1 cellular context compared by ENCODE assay signal in the genomic region with DNA sequence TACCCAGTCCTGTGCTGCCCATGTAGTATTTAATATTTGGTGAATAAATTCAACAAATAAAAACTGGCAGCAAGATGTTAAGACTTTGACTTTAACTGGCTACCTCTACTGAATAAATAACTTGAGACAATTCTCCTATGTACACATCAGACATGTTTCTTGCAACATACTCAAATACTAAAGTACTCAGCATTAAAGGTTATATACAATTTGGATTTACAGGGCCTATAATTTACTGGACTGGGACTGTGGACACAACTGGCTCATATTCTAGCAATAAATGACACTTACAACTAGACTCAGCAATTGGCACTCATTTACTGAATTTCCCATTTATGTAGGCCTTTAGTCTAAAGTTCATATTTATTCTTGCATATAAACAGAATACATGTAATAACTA.
TF ChIP-seq lines count a peak whose summit lies in the region.

No MANE protein-coding gene starts in this region.

TF ChIP-seq in GM23338, 12 proteins besides CTCF, POLR2A, EP300 and RAD21 (continued from another document):
- TF ChIP-seq ZNF462 (CRISPR knock-in tag; IDR thresholded peaks at IDR 0.05) (no peak), POLR2AphosphoS5 (IDR thresholded peaks at IDR 0.05; ENCODE audit: low read depth) (no peak), EZH2 (IDR thresholded peaks at IDR 0.05; ENCODE audit: low read depth, unreplicated experiment) (no peak), ZNF331 (CRISPR knock-in tag; IDR thresholded peaks at IDR 0.05; ENCODE audit: low read depth) (no peak), CREB1 (CRISPR knock-in tag; IDR thresholded peaks at IDR 0.05; ENCODE audit: low read depth) (no peak), NANOG (IDR thresholded peaks at IDR 0.05; ENCODE audit: borderline replicate concordance) (no peak), STAT1 (IDR thresholded peaks at IDR 0.05; ENCODE audit: unreplicated experiment) (no peak)
- TF ChIP-seq, protein P1, sequence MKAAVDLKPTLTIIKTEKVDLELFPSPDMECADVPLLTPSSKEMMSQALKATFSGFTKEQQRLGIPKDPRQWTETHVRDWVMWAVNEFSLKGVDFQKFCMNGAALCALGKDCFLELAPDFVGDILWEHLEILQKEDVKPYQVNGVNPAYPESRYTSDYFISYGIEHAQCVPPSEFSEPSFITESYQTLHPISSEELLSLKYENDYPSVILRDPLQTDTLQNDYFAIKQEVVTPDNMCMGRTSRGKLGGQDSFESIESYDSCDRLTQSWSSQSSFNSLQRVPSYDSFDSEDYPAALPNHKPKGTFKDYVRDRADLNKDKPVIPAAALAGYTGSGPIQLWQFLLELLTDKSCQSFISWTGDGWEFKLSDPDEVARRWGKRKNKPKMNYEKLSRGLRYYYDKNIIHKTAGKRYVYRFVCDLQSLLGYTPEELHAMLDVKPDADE (IDR thresholded peaks at IDR 0.05) = no peak
- TF ChIP-seq, protein P2, sequence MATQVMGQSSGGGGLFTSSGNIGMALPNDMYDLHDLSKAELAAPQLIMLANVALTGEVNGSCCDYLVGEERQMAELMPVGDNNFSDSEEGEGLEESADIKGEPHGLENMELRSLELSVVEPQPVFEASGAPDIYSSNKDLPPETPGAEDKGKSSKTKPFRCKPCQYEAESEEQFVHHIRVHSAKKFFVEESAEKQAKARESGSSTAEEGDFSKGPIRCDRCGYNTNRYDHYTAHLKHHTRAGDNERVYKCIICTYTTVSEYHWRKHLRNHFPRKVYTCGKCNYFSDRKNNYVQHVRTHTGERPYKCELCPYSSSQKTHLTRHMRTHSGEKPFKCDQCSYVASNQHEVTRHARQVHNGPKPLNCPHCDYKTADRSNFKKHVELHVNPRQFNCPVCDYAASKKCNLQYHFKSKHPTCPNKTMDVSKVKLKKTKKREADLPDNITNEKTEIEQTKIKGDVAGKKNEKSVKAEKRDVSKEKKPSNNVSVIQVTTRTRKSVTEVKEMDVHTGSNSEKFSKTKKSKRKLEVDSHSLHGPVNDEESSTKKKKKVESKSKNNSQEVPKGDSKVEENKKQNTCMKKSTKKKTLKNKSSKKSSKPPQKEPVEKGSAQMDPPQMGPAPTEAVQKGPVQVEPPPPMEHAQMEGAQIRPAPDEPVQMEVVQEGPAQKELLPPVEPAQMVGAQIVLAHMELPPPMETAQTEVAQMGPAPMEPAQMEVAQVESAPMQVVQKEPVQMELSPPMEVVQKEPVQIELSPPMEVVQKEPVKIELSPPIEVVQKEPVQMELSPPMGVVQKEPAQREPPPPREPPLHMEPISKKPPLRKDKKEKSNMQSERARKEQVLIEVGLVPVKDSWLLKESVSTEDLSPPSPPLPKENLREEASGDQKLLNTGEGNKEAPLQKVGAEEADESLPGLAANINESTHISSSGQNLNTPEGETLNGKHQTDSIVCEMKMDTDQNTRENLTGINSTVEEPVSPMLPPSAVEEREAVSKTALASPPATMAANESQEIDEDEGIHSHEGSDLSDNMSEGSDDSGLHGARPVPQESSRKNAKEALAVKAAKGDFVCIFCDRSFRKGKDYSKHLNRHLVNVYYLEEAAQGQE (IDR thresholded peaks at IDR 0.05; ENCODE audit: unreplicated experiment) = no peak
